Comparison of ENCODE assay signal across 9 cellular contexts in the genomic region with DNA sequence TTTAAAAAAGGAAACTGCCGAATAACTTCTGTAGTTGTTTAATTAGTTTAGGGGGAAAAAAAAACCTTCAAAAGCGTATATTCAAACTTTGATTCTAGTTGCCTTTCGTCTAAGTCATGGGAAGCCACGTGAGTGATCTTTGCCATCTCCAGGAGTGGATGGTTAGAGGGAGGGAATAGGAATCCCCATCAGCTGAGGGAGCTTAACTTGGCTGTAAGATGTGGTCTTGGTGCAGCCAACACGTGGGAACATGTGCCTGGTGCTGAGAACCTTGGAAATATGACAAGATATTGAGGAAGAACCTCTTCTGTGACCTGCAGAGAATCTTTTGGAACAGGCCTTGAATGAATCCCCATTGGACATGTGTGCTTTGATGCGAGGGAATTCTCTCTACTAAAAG. TPM values are rescaled to one million over a fixed set of nuclear protein-coding genes. Genes with fewer than 3 reads are reported as not detected.
A peak's percentile ranks its signal among the peaks of the same experiment; 100 is the strongest.
DNase-seq lines count a peak whose midpoint lies in the region; ATAC-seq and TF ChIP-seq lines count a peak whose summit lies in the region.
"Had no signal": no experiment of that assay in that cellular context is flagged by ENCODE, and none has a peak within 500 bp of the region (broad histone marks: within the 10 kb centered on the region; RNA-seq: fewer than 3 reads in every experiment).

No MANE protein-coding gene starts in this region.

- H3K4me1 ChIP-seq in gastroesophageal sphincter (peaks cover 0 to 46% (median 11%) of the 10 kb centered on the region in 3 donors), prostate gland (replicated peaks) (no peaks in the 10 kb centered on the region)

- H3K27me3 Mint-ChIP-seq in Calu3 (ENCODE audit: unreplicated experiment) = no peaks in the 10 kb centered on the region
- peaks cover 43% of the 10 kb centered on the region for H3K27me3 Mint-ChIP-seq in activated CD4-positive, alpha-beta memory T cell treated with anti-CD3 and anti-CD28 coated beads, Interleukin-2, amount 10 ng/mL, durations not matched to agents 7 days and 5 days

- intact Hi-C loops in Calu3 (cut with micrococcal nuclease; ENCODE audit: unreplicated experiment) (loop anchor here (2.0 to 5.0 kb wide), 2 partner anchors 49 to 193 kb away; partner anchors contain the start of gene MX2), prostate gland (cut with DNase I) (loop anchor here (5.0 to 10.0 kb wide), 2 partner anchors 255 to 288 kb away; partner anchors contain the start of gene MX1)

- TF ChIP-seq EP300 in gastroesophageal sphincter (IDR thresholded peaks at IDR 0.05) = no peak

- H3K9me3 ChIP-seq in gastroesophageal sphincter (no peaks in the 10 kb centered on the region), prostate gland (no peaks in the 10 kb centered on the region)

- H3K36me3 ChIP-seq in gastroesophageal sphincter = no peaks in the 10 kb centered on the region
- no peaks in the 10 kb centered on the region for H3K36me3 ChIP-seq in prostate gland

- 39 to 42% methylated on average over 6 of the region's 6 CpGs for WGBS in gastroesophageal sphincter (ENCODE audit: low coverage in 1 of 2), 2 donors
- 58% methylated on average over 6 of the region's 6 CpGs for WGBS in prostate gland

- TF ChIP-seq CTCF in Calu3 (IDR thresholded peaks at IDR 0.05; ENCODE audit: unreplicated experiment) (no peak), VCaP (conservative IDR thresholded peaks at IDR 0.05) (no peak), gastroesophageal sphincter (IDR thresholded peaks at IDR 0.05) (no peak), prostate gland (IDR thresholded peaks at IDR 0.05) (no peak)

- H3K27ac Mint-ChIP-seq in Calu3 (ENCODE audit: unreplicated experiment) = peak overlapping the region; percentile 60
- H3K27ac Mint-ChIP-seq in activated CD4-positive, alpha-beta memory T cell treated with anti-CD3 and anti-CD28 coated beads, Interleukin-2, amount 10 ng/mL, durations not matched to agents 7 days and 5 days = no peak overlapping the region
- H3K27ac Mint-ChIP-seq: CD4-positive, CD25-positive, alpha-beta regulatory T cell had no signal

- H3K9me3 Mint-ChIP-seq in Calu3 (ENCODE audit: low read depth, unreplicated experiment) = no peaks in the 10 kb centered on the region
- H3K9me3 Mint-ChIP-seq in activated CD4-positive, alpha-beta memory T cell treated with anti-CD3 and anti-CD28 coated beads, Interleukin-2, amount 10 ng/mL, durations not matched to agents 7 days and 5 days = no peaks in the 10 kb centered on the region
- H3K9me3 Mint-ChIP-seq: CD4-positive, CD25-positive, alpha-beta regulatory T cell had no signal

- TF ChIP-seq POLR2A in gastroesophageal sphincter (IDR thresholded peaks at IDR 0.05) (no peak), prostate gland (IDR thresholded peaks at IDR 0.05) (no peak)

- CTCF ChIA-PET in Calu3 (lab: Charles Lee) = interaction anchor here (1.2 kb wide), 1 partner anchor 48 kb away, joined by 6 read pairs; no protein-coding TSS in a partner anchor
- CTCF ChIA-PET in activated CD4-positive, alpha-beta memory T cell treated with anti-CD3 and anti-CD28 coated beads, Interleukin-2, amount 10 ng/mL, durations not matched to agents 7 days and 5 days (lab: Charles Lee) = interaction anchor here (0.7 to 1.8 kb wide), 2 partner anchors 47 to 545 kb away, joined by 3 to 4 read pairs; no protein-coding TSS in a partner anchor

- H3K36me3 Mint-ChIP-seq in Calu3 (ENCODE audit: insufficient read depth, unreplicated experiment) = peaks cover 19% of the 10 kb centered on the region
- H3K36me3 Mint-ChIP-seq in activated CD4-positive, alpha-beta memory T cell treated with anti-CD3 and anti-CD28 coated beads, Interleukin-2, amount 10 ng/mL, durations not matched to agents 7 days and 5 days (ENCODE audit: low read depth) = no peaks in the 10 kb centered on the region
- H3K36me3 Mint-ChIP-seq: CD4-positive, CD25-positive, alpha-beta regulatory T cell had no signal

- no TSS peak for BruUV-seq in Calu3 (replicated peaks; lab: Mats Ljungman, UMichigan)

- peaks cover 23% of the 10 kb centered on the region for H3K4me1 Mint-ChIP-seq in Calu3 (ENCODE audit: low read depth, unreplicated experiment)
- peaks cover 9% of the 10 kb centered on the region for H3K4me1 Mint-ChIP-seq in activated CD4-positive, alpha-beta memory T cell treated with anti-CD3 and anti-CD28 coated beads, Interleukin-2, amount 10 ng/mL, durations not matched to agents 7 days and 5 days

- DNase-seq in Calu3 = no peak
- DNase-seq in prostate gland (ENCODE audit: low spot score) = no peak
- no peak for DNase-seq in activated CD4-positive, alpha-beta memory T cell treated with anti-CD3 and anti-CD28 coated beads, Interleukin-2, amount 10 ng/mL, durations not matched to agents 7 days and 5 days
- no peak for DNase-seq in DMS79 (lab: John Stamatoyannopoulos, UW)
- no peak for DNase-seq in substantia nigra (lab: John Stamatoyannopoulos, UW)

- no peaks in the 10 kb centered on the region for H3K27me3 ChIP-seq in gastroesophageal sphincter
- H3K27me3 ChIP-seq in prostate gland (replicated peaks; ENCODE audit: insufficient read depth) = no peaks in the 10 kb centered on the region

- peak overlapping the region in 1 of 2 donors; percentile 91 for H3K4me3 ChIP-seq in gastroesophageal sphincter
- peak overlapping the region; percentile 76 to 90 for H3K4me3 ChIP-seq in prostate gland

- H3K27ac ChIP-seq in VCaP (peak overlapping the region; percentile 94), gastroesophageal sphincter (peak overlapping the region in 3 of 4 donors; percentile 55 to 99 (median 95)), prostate gland (peak overlapping the region; percentile 95 to 96), substantia nigra (ENCODE audit: low read depth, low read length, poor library complexity, severe bottlenecking) (no peak overlapping the region)

- H3K4me3 Mint-ChIP-seq in Calu3 (ENCODE audit: low read depth, unreplicated experiment) = peak overlapping the region; percentile 75
- no peak overlapping the region for H3K4me3 Mint-ChIP-seq in activated CD4-positive, alpha-beta memory T cell treated with anti-CD3 and anti-CD28 coated beads, Interleukin-2, amount 10 ng/mL, durations not matched to agents 7 days and 5 days

- ATAC-seq in gastroesophageal sphincter (no peak), HG03097 (IDR thresholded peaks at IDR 0.05; ENCODE audit: low FRiP score, unreplicated experiment) (no peak)

- POLR2A ChIA-PET in activated CD4-positive, alpha-beta memory T cell treated with anti-CD3 and anti-CD28 coated beads, Interleukin-2, amount 10 ng/mL, durations not matched to agents 7 days and 5 days (lab: Charles Lee) = no interaction called here

RNA-seq across cellular contexts. Expression of gene BACE2, which starts 1.7 kb away (rescaled TPM):
- total RNA-seq in Calu3 (2022) = 52.3 and 59.0 TPM in 2 replicates
- 10 to 100 TPM; 31.9 to 63.4 (median 50.0) TPM for total RNA-seq in gastroesophageal sphincter
- total RNA-seq in prostate gland = 100 to 1,000 TPM; 103 to 119 TPM
- total RNA-seq in activated CD4-positive, alpha-beta memory T cell treated with anti-CD3 and anti-CD28 coated beads, Interleukin-2, amount 10 ng/mL, durations not matched to agents 7 days and 5 days = 1 to 10 TPM; 2.0 to 2.2 TPM

Comparison
In these comparisons a context has a peak if more than half of its experiments do, and no peak if none do; other contexts are left out.
1. RNA of gene BACE2, which starts 1.7 kb away (total RNA-seq): 103 to 119 TPM in prostate gland, 52.3 to 59.0 TPM in Calu3 and 31.9 to 63.4 TPM in gastroesophageal sphincter; 2.0 to 2.2 TPM in activated CD4-positive, alpha-beta memory T cell treated with anti-CD3 and anti-CD28 coated beads, Interleukin-2, amount 10 ng/mL, durations not matched to agents 7 days and 5 days; every median in the first group is over 10 times any median in the second.